Comparison of ENCODE assay signal across 19 cellular contexts in the genomic region with DNA sequence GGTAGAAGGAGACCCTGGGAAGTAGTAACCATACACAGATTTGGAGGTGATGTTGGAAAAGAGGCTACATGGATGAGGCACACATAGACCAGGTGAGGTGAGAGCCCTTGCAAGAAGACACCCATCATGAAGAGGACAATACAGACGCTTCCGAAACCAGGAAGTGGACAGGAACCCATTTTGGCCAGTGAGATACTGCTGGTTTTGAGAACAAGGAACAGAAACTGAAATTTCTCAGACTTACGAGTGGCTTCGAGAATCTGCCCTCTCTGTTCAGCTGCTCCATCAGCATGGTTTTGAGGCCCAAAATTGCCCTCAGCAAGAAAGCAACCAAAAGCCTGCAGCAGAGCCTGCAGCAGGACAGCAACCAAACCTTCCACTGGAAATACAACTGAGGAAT.
DNase-seq lines count a peak whose midpoint lies in the region; ATAC-seq and TF ChIP-seq lines count a peak whose summit lies in the region.
"Had no signal": no experiment of that assay in that cellular context is flagged by ENCODE, and none has a peak within 500 bp of the region (broad histone marks: within the 10 kb centered on the region; RNA-seq: fewer than 3 reads in every experiment).

No MANE protein-coding gene starts in this region.

- no peak overlapping the region for H3K4me3 ChIP-seq in foreskin fibroblast (ENCODE audit: low read depth in 1 of 2, low read length in 2 of 2)
- H3K4me3 ChIP-seq: GM23338, SJCRH30, vagina had no signal

- peak; percentile 5 for DNase-seq in GM13976 (ENCODE audit: low spot score)
- peak; percentile 4 for DNase-seq in GM20000 (ENCODE audit: low spot score)
- DNase-seq in RPMI8226: peak; percentile 75
- DNase-seq in foreskin fibroblast: no peak
- DNase-seq in COLO668 (lab: John Stamatoyannopoulos, UW; ENCODE audit: unreplicated experiment): no peak
- no peak for DNase-seq in NCI-H226
- DNase-seq in NCI-H748 (lab: John Stamatoyannopoulos, UW; ENCODE audit: unreplicated experiment): no peak
- DNase-seq: activated B cell treated with CpG ODN at 0.5 μM for 24 hours; dermis blood vessel endothelial cell; DMS153; immature natural killer cell; NCI-H1092; NCI-H526; SJCRH30; stimulated activated CD4-positive, alpha-beta T cell treated with anti-CD3 and anti-CD28 coated beads, Interleukin-1b, Interleukin-23, amount 100 ng/mL, for 48 hours had no signal

- ATAC-seq in HG03342 (IDR thresholded peaks at IDR 0.05; ENCODE audit: unreplicated experiment): peak; percentile 88
- ATAC-seq: GM23338; stimulated activated effector memory CD8-positive, alpha-beta T cell treated with anti-CD3 and anti-CD28 coated beads, Interleukin-12 subunit alpha, Interleukin-12 subunit beta, amount 100 ng/mL, for 72 hours had no signal

- in situ Hi-C loops in GM13976 (cut with MboI; ENCODE audit: low sequenced_read_pairs, unreplicated experiment): no loop called here

- no peak for TF ChIP-seq CTCF in GM13976 (IDR thresholded peaks at IDR 0.05; ENCODE audit: borderline replicate concordance, control extremely low read depth, extremely low read depth, insufficient read depth, missing control alignments)
- TF ChIP-seq CTCF in GM20000 (IDR thresholded peaks at IDR 0.05; ENCODE audit: extremely low read depth, missing control alignments): no peak
- TF ChIP-seq CTCF in foreskin fibroblast (IDR thresholded peaks at IDR 0.05; ENCODE audit: low read depth, low read length): no peak

Comparison
In these comparisons a context has a peak if more than half of its experiments do, and no peak if none do; other contexts are left out.
1. DNase-seq: peak in GM13976 (single experiment), GM20000 (single experiment) and RPMI8226 (single experiment); none in foreskin fibroblast (0 of 2), COLO668 (single experiment), NCI-H226 (single experiment) and NCI-H748 (single experiment).